Comparison of ENCODE assay signal across 29 cellular contexts in genomic region chr6:149313070-149313469, GRCh38.
"Had no signal": no experiment of that assay in that cellular context is flagged by ENCODE, and none has a peak within 500 bp of the region (broad histone marks: within the 10 kb centered on the region; RNA-seq: fewer than 3 reads in every experiment).

No MANE protein-coding gene starts in this region.

- DNase-seq: activated CD4-positive, alpha-beta memory T cell treated with anti-CD3 and anti-CD28 coated beads, Interleukin-2, amount 10 ng/mL, durations not matched to agents 7 days and 5 days; activated CD4-positive, alpha-beta T cell treated with anti-CD3 and anti-CD28 coated beads for 4 hours; activated CD8-positive, alpha-beta memory T cell treated with anti-CD3 and anti-CD28 coated beads for 24 hours; activated CD8-positive, alpha-beta memory T cell treated with anti-CD3 and anti-CD28 coated beads, Interleukin-2, amount 10 ng/mL, durations not matched to agents 7 days and 5 days; activated CD8-positive, alpha-beta memory T cell treated with anti-CD3 and anti-CD28 coated beads, Interleukin-2, amount 50 U/mL, for 48 hours; activated effector memory CD4-positive, alpha-beta T cell treated with Interleukin-2 at 50 U/mL for 16 hours; activated naive CD4-positive, alpha-beta T cell treated with anti-CD3 and anti-CD28 coated beads, Interleukin-2, amount 10 ng/mL, durations not matched to agents 7 days and 5 days; activated naive CD8-positive, alpha-beta T cell treated with anti-CD3 and anti-CD28 coated beads, Interleukin-2, amount 10 ng/mL, durations not matched to agents 7 days and 5 days; activated T-cell treated with anti-CD3 and anti-CD28 coated beads, Interleukin-2, amount 50 U/mL, for 48 hours; amygdala; MM.1S; MV-4-11; NCI-H1105; NCI-H1417 treated with DMSO at 0.1 percent for 48 hours; NCI-H187 treated with DMSO at 0.1 percent for 48 hours; NCI-H2081 treated with DMSO at 0.1 percent for 48 hours; NCI-H510A; NCI-H526; NCI-H748 treated with DMSO at 0.1 percent for 48 hours; NK-92 treated with Interleukin-12 subunit alpha and Interleukin-12 subunit beta, amount 100 ng/mL, for 24 hours; PC-3; Peyer's patch; RPMI8226; SHP77 treated with DMSO at 0.1 percent for 48 hours; SK-N-SH had no signal

- H3K4me3 Mint-ChIP-seq: activated CD4-positive, alpha-beta memory T cell treated with anti-CD3 and anti-CD28 coated beads, Interleukin-2, amount 10 ng/mL, durations not matched to agents 7 days and 5 days; activated CD8-positive, alpha-beta memory T cell treated with anti-CD3 and anti-CD28 coated beads, Interleukin-2, amount 10 ng/mL, durations not matched to agents 7 days and 5 days; activated naive CD4-positive, alpha-beta T cell treated with anti-CD3 and anti-CD28 coated beads, Interleukin-2, amount 10 ng/mL, durations not matched to agents 7 days and 5 days; activated naive CD8-positive, alpha-beta T cell treated with anti-CD3 and anti-CD28 coated beads, Interleukin-2, amount 10 ng/mL, durations not matched to agents 7 days and 5 days; central memory CD8-positive, alpha-beta T cell; T-helper 1 cell treated with Interleukin-12 subunit alpha and Interleukin-12 subunit beta and Interleukin-4 antibody, amounts not matched to agents 30 μg/mL and 1 μg/mL, for 36 hours; T-helper 2 cell treated with Interferon-gamma antibody and Interleukin-4, amounts not matched to agents 5 μg/mL and 100 μg/mL, for 36 hours had no signal

- ATAC-seq: activated CD4-positive, CD25-positive, alpha-beta regulatory T cell treated with anti-CD3 and anti-CD28 coated beads, Interleukin-2, amount 50 U/mL, for 24 hours; activated CD8-positive, alpha-beta memory T cell treated with anti-CD3 and anti-CD28 coated beads, Interleukin-2, amount 10 ng/mL, durations not matched to agents 7 days and 5 days; PC-3 had no signal

- H3K27me3 Mint-ChIP-seq: activated CD8-positive, alpha-beta memory T cell treated with anti-CD3 and anti-CD28 coated beads, Interleukin-2, amount 10 ng/mL, durations not matched to agents 7 days and 5 days; activated naive CD4-positive, alpha-beta T cell treated with anti-CD3 and anti-CD28 coated beads, Interleukin-2, amount 10 ng/mL, durations not matched to agents 7 days and 5 days; activated naive CD8-positive, alpha-beta T cell treated with anti-CD3 and anti-CD28 coated beads, Interleukin-2, amount 10 ng/mL, durations not matched to agents 7 days and 5 days; central memory CD8-positive, alpha-beta T cell had no signal

- H3K9me3 Mint-ChIP-seq: central memory CD8-positive, alpha-beta T cell had no signal

- H3K4me1 Mint-ChIP-seq: central memory CD8-positive, alpha-beta T cell had no signal

- H3K27ac Mint-ChIP-seq: activated CD4-positive, alpha-beta memory T cell treated with anti-CD3 and anti-CD28 coated beads, Interleukin-2, amount 10 ng/mL, durations not matched to agents 7 days and 5 days; activated CD8-positive, alpha-beta memory T cell treated with anti-CD3 and anti-CD28 coated beads, Interleukin-2, amount 10 ng/mL, durations not matched to agents 7 days and 5 days; activated naive CD4-positive, alpha-beta T cell treated with anti-CD3 and anti-CD28 coated beads, Interleukin-2, amount 10 ng/mL, durations not matched to agents 7 days and 5 days; activated naive CD8-positive, alpha-beta T cell treated with anti-CD3 and anti-CD28 coated beads, Interleukin-2, amount 10 ng/mL, durations not matched to agents 7 days and 5 days; T-helper 1 cell treated with Interleukin-12 subunit alpha and Interleukin-12 subunit beta and Interleukin-4 antibody, amounts not matched to agents 30 μg/mL and 1 μg/mL, for 36 hours; T-helper 2 cell treated with Interferon-gamma antibody and Interleukin-4, amounts not matched to agents 5 μg/mL and 100 μg/mL, for 36 hours had no signal
